In the genomic region with DNA sequence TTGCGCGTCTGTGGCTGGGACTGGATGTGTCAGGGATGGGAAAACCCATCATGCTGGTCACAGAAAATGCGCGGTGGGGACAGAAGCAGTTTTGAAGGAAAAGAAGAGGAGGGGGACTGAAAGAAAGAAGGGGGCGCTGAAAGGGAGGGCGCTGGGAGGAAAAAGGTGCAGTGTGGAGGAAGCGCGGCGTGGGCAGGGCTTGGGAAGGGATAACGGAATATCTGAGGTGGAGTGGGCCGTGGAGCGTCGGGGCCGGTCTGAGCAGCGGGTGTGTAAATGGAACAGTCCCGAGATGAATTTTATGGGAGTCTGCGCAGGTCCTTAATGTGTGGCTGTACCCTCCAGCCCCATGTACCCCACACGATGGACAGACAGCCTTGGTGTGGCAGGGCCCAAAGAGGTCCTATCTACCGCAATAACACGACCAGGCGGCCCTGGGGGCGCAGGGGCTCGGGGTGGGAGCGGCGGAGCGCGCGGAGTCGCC, we compare ENCODE assay signal across 8 cellular contexts. TPM values are rescaled to one million over a fixed set of nuclear protein-coding genes. Genes with fewer than 3 reads are reported as not detected.
DNase-seq lines count a peak whose midpoint lies in the region; ATAC-seq and TF ChIP-seq lines count a peak whose summit lies in the region.

No MANE protein-coding gene starts in this region.

- DNase-seq in NCI-H1694 treated with DMSO at 0.1 percent for 48 hours (lab: John Stamatoyannopoulos, UW) = no peak

- WGBS in gastroesophageal sphincter (ENCODE audit: low coverage in 1 of 2), 2 donors = 0 to 3% methylated on average over 4 to 18 of the region's 29 CpGs

- ATAC-seq in GM21737 (IDR thresholded peaks at IDR 0.05; ENCODE audit: unreplicated experiment) (peak; percentile 3), gastroesophageal sphincter (no peak), GM18870 (IDR thresholded peaks at IDR 0.05; ENCODE audit: unreplicated experiment) (no peak), HG02840 (IDR thresholded peaks at IDR 0.05; ENCODE audit: low FRiP score, unreplicated experiment) (no peak)

- TF ChIP-seq POLR2A in gastroesophageal sphincter (IDR thresholded peaks at IDR 0.05) = no peak

- peak overlapping the region; percentile 48 for H3K9ac ChIP-seq in skeletal muscle satellite cell (ENCODE audit: low read depth, low read length)

- no peak for TF ChIP-seq EP300 in gastroesophageal sphincter (IDR thresholded peaks at IDR 0.05)

- H3K36me3 ChIP-seq in ACC112 (ENCODE audit: insufficient read depth, low read length) (no peaks in the 10 kb centered on the region), gastroesophageal sphincter (no peaks in the 10 kb centered on the region), skeletal muscle satellite cell (ENCODE audit: insufficient read depth, low read length) (no peaks in the 10 kb centered on the region)

- H3K27me3 ChIP-seq in ACC112 (ENCODE audit: insufficient read depth, low read length) (no peaks in the 10 kb centered on the region), gastroesophageal sphincter (no peaks in the 10 kb centered on the region), skeletal muscle satellite cell (ENCODE audit: control insufficient read depth, insufficient read depth, low read length) (no peaks in the 10 kb centered on the region)

- peaks cover 22% of the 10 kb centered on the region for H3K79me2 ChIP-seq in ACC112 (ENCODE audit: control insufficient read depth, insufficient read depth, low read length, unreplicated experiment)

- peak; percentile 28; the same call in 1 of the 2 replicates for TF ChIP-seq CTCF in VCaP (conservative IDR thresholded peaks at IDR 0.05)
- peak in 1 of 4 experiments; percentile 34 for TF ChIP-seq CTCF in gastroesophageal sphincter (IDR thresholded peaks at IDR 0.05)

- peak overlapping the region; percentile 89 for H3K4me2 ChIP-seq in skeletal muscle satellite cell (ENCODE audit: low read length)

- no peaks in the 10 kb centered on the region for H3K9me3 ChIP-seq in gastroesophageal sphincter
- H3K9me3 ChIP-seq in skeletal muscle satellite cell (replicated peaks; ENCODE audit: low read length) = no peaks in the 10 kb centered on the region

- H3K4me1 ChIP-seq in ACC112 (ENCODE audit: control insufficient read depth, insufficient read depth, low read length, unreplicated experiment) (peaks cover 32% of the 10 kb centered on the region), gastroesophageal sphincter (peaks cover 3 to 97% (median 62%) of the 10 kb centered on the region in 3 donors), skeletal muscle satellite cell (ENCODE audit: control insufficient read depth, insufficient read depth, low read length) (peaks cover 79% of the 10 kb centered on the region)

- H3K4me3 ChIP-seq in ACC112 (ENCODE audit: low read depth, low read length) (peak overlapping the region; percentile 76), gastroesophageal sphincter (peak overlapping the region; percentile 73 to 86), skeletal muscle satellite cell (ENCODE audit: low read length) (peak overlapping the region; percentile 73)

- H2AFZ ChIP-seq in ACC112 (ENCODE audit: low read length, unreplicated experiment) = peak overlapping the region; percentile 48

- H3K27ac ChIP-seq in ACC112 (ENCODE audit: low read depth, low read length) (no peak overlapping the region), VCaP (peak overlapping the region; percentile 81), gastroesophageal sphincter (peak overlapping the region; percentile 54 to 99 (median 98))

RNA-seq across cellular contexts. Expression of gene SLC29A1, which starts 0.4 kb away (rescaled TPM):
- 100 to 1,000 TPM; 101 to 281 (median 134) TPM for total RNA-seq in gastroesophageal sphincter
- 9.4 and 17.7 TPM in 2 replicates for total RNA-seq in skeletal muscle satellite cell (2012; rRNA removed)

RNA-seq across cellular contexts. Expression of gene MYMX, which starts 6.3 kb away (rescaled TPM):
- 1 to 10 TPM in 1 of 4 donors, not detected in 3; 1.4 TPM for total RNA-seq in gastroesophageal sphincter
- 1.1 TPM in 1 of 2 replicates, not detected in the other for total RNA-seq in skeletal muscle satellite cell (2012; rRNA removed)

RNA-seq across cellular contexts. Expression of gene HSP90AB1, which starts 23.9 kb away (rescaled TPM):
- 100 to 1,000 TPM; 553 to 749 (median 626) TPM for total RNA-seq in gastroesophageal sphincter
- 1,060 and 1,062 TPM in 2 replicates for total RNA-seq in skeletal muscle satellite cell (2012; rRNA removed)

RNA-seq across cellular contexts. Expression of gene SLC35B2, which starts 34.3 kb away (rescaled TPM):
- total RNA-seq in gastroesophageal sphincter = 10 to 100 TPM; 21.3 to 34.0 (median 25.6) TPM
- 71.2 and 86.7 TPM in 2 replicates for total RNA-seq in skeletal muscle satellite cell (2012; rRNA removed)

RNA-seq across cellular contexts. Expression of gene NFKBIE, which starts 42.3 kb away (rescaled TPM):
- total RNA-seq in gastroesophageal sphincter = 10 to 100 TPM in 1 of 4 donors, 1 to 10 TPM in 3; 4.2 to 13.4 (median 5.7) TPM
- total RNA-seq in skeletal muscle satellite cell (2012; rRNA removed) = 6.6 and 12.7 TPM in 2 replicates
